ENCODE assay signal across 19 cellular contexts in genomic region chr7:25553005-25553404, GRCh38.
"Had no signal": no experiment of that assay in that cellular context is flagged by ENCODE, and none has a peak within 500 bp of the region (broad histone marks: within the 10 kb centered on the region; RNA-seq: fewer than 3 reads in every experiment).

No MANE protein-coding gene starts in this region.

- H3K36me3 Mint-ChIP-seq: activated naive CD4-positive, alpha-beta T cell treated with anti-CD3 and anti-CD28 coated beads, Interleukin-2, amount 50 U/mL, for 72 hours; naive thymus-derived CD4-positive, alpha-beta T cell; T-cell had no signal

- H3K4me3 Mint-ChIP-seq: activated CD4-positive, alpha-beta T cell treated with anti-CD3 and anti-CD28 coated beads, Interleukin-2, amount 10 ng/mL, durations not matched to agents 7 days and 5 days; activated CD8-positive, alpha-beta T cell treated with anti-CD3 and anti-CD28 coated beads for 36 hours; central memory CD8-positive, alpha-beta T cell; naive thymus-derived CD4-positive, alpha-beta T cell; T-cell; T-helper 2 cell treated with Interferon-gamma antibody and Interleukin-4, amounts not matched to agents 5 μg/mL and 100 μg/mL, for 36 hours had no signal

- H3K9me3 Mint-ChIP-seq: activated CD4-positive, alpha-beta T cell treated with anti-CD3 and anti-CD28 coated beads, Interleukin-2, amount 10 ng/mL, durations not matched to agents 7 days and 5 days; activated CD8-positive, alpha-beta T cell treated with anti-CD3 and anti-CD28 coated beads for 36 hours; activated naive CD4-positive, alpha-beta T cell treated with anti-CD3 and anti-CD28 coated beads, Interleukin-2, amount 50 U/mL, for 72 hours; central memory CD8-positive, alpha-beta T cell; naive thymus-derived CD4-positive, alpha-beta T cell; T-cell; T-helper 2 cell treated with Interferon-gamma antibody and Interleukin-4, amounts not matched to agents 5 μg/mL and 100 μg/mL, for 36 hours had no signal

- H3K27me3 Mint-ChIP-seq: activated CD4-positive, alpha-beta T cell treated with anti-CD3 and anti-CD28 coated beads, Interleukin-2, amount 10 ng/mL, durations not matched to agents 7 days and 5 days had no signal

- DNase-seq: activated CD4-positive, alpha-beta T cell treated with anti-CD3 and anti-CD28 coated beads, Interleukin-2, amount 10 ng/mL, durations not matched to agents 7 days and 5 days; activated CD4-positive, CD25-positive, alpha-beta regulatory T cell treated with anti-CD3 and anti-CD28 coated beads, Interleukin-2, amount 50 U/mL, for 72 hours; activated CD8-positive, alpha-beta T cell treated with anti-CD3 and anti-CD28 coated beads for 36 hours; heart right ventricle; left colon; lower lobe of right lung; naive thymus-derived CD4-positive, alpha-beta T cell; retina; spleen; stimulated activated CD4-positive, alpha-beta T cell treated with anti-CD3 and anti-CD28 coated beads, Interleukin-4, amount 100 ng/mL, for 1 hour; stimulated activated naive CD4-positive, alpha-beta T cell; T-cell; tibial artery; WERI-Rb-1 had no signal

- H3K4me1 Mint-ChIP-seq: central memory CD8-positive, alpha-beta T cell had no signal

- H3K27ac Mint-ChIP-seq: activated CD4-positive, alpha-beta T cell treated with anti-CD3 and anti-CD28 coated beads, Interleukin-2, amount 10 ng/mL, durations not matched to agents 7 days and 5 days; activated CD8-positive, alpha-beta T cell treated with anti-CD3 and anti-CD28 coated beads for 36 hours; activated naive CD4-positive, alpha-beta T cell treated with anti-CD3 and anti-CD28 coated beads, Interleukin-2, amount 50 U/mL, for 72 hours; naive thymus-derived CD4-positive, alpha-beta T cell; progenitor cell of endocrine pancreas; T-cell; T-helper 2 cell treated with Interferon-gamma antibody and Interleukin-4, amounts not matched to agents 5 μg/mL and 100 μg/mL, for 36 hours had no signal

- ATAC-seq: activated CD8-positive, alpha-beta T cell treated with anti-CD3 and anti-CD28 coated beads for 36 hours; activated naive CD4-positive, alpha-beta T cell treated with anti-CD3 and anti-CD28 coated beads, Interleukin-2, amount 50 U/mL, for 72 hours; gastroesophageal sphincter; left colon; lower lobe of right lung; naive thymus-derived CD4-positive, alpha-beta T cell; T-cell had no signal
